ENCODE assay signal across 16 cellular contexts in the genomic region with DNA sequence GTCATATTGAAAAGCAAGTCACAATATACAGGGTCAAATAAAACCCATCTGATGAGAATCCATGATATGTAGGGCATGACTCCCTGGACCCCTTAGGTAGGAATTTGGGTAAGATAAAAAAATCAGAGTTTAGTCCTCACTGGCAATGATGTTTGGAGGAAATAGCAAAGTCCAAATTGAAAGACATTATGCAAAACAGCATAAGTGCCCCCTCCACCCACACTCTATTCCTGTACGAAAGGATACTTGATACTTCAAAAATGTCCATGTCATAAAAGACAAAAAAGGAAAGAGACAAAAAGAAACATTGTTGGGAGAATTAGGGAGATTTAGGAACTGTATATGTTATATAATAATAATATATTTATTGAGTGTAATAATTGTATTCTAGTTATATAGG.
DNase-seq lines count a peak whose midpoint lies in the region; ATAC-seq and TF ChIP-seq lines count a peak whose summit lies in the region.
"Had no signal": no experiment of that assay in that cellular context is flagged by ENCODE, and none has a peak within 500 bp of the region (broad histone marks: within the 10 kb centered on the region; RNA-seq: fewer than 3 reads in every experiment).

No MANE protein-coding gene starts in this region.

- H3K9ac ChIP-seq in HUES6 (ENCODE audit: low read length): no peak overlapping the region

- H3K27ac Mint-ChIP-seq in natural killer cell treated with Interleukin-12 subunit alpha and Interleukin-12 subunit beta and Interleukin-15 and Interleukin-18, amount 100 ng/mL, for 72 hours: peak overlapping the region; percentile 60 to 95
- no peak overlapping the region for H3K27ac Mint-ChIP-seq in natural killer cell
- H3K27ac Mint-ChIP-seq: B cell; CD4-positive, CD25-positive, alpha-beta regulatory T cell had no signal

- no peak overlapping the region for H2AFZ ChIP-seq in hepatocyte

- H3K4me2 ChIP-seq in hepatocyte: peak overlapping the region; percentile 41

- peaks cover 46% of the 10 kb centered on the region for H3K36me3 Mint-ChIP-seq in natural killer cell treated with Interleukin-12 subunit alpha and Interleukin-12 subunit beta and Interleukin-15 and Interleukin-18, amount 100 ng/mL, for 72 hours
- H3K36me3 Mint-ChIP-seq in natural killer cell: peaks cover 7% of the 10 kb centered on the region

- no peaks in the 10 kb centered on the region for H3K9me2 ChIP-seq in hepatocyte (replicated peaks; ENCODE audit: insufficient read depth)

- WGBS in hepatocyte (ENCODE audit: low lambda C conversion rate, missing lambda C conversion rate): 52% methylated on average over 1 of the region's 1 CpG

- no peak for DNase-seq in natural killer cell treated with Interleukin-12 subunit alpha and Interleukin-12 subunit beta and Interleukin-15 and Interleukin-18, amount 100 ng/mL, for 72 hours (ENCODE audit: low spot score)
- DNase-seq in natural killer cell (no peak), hepatocyte (ENCODE audit: low spot score) (no peak), iPS-NIHi11 (ENCODE audit: low spot score) (no peak)
- DNase-seq: CD4-positive, CD25-positive, alpha-beta regulatory T cell; DMS53; NCI-H187; NCI-H2171 treated with DMSO at 0.1 percent for 48 hours; NCI-H748 treated with DMSO at 0.1 percent for 48 hours; OCI-M1; SHP77 treated with DMSO at 0.1 percent for 48 hours had no signal

- ATAC-seq in natural killer cell treated with Interleukin-12 subunit alpha and Interleukin-12 subunit beta and Interleukin-15 and Interleukin-18, amount 100 ng/mL, for 72 hours: no peak
- no peak for ATAC-seq in natural killer cell
- no peak for ATAC-seq in HG02870 (IDR thresholded peaks at IDR 0.05; ENCODE audit: unreplicated experiment)
- ATAC-seq in HG03108 (IDR thresholded peaks at IDR 0.05; ENCODE audit: unreplicated experiment): no peak

- H3K9me3 ChIP-seq in HUES6 (ENCODE audit: control insufficient read depth, insufficient read depth, low read depth, low read length) (no peaks in the 10 kb centered on the region), hepatocyte (ENCODE audit: low read depth) (no peaks in the 10 kb centered on the region)
- H3K9me3 ChIP-seq: HAP-1 had no signal

- H3K4me1 Mint-ChIP-seq in natural killer cell treated with Interleukin-12 subunit alpha and Interleukin-12 subunit beta and Interleukin-15 and Interleukin-18, amount 100 ng/mL, for 72 hours (ENCODE audit: low read depth in 2 of 2): peaks cover 43 to 63% of the 10 kb centered on the region in 2 donors
- H3K4me1 Mint-ChIP-seq in natural killer cell: peaks cover 10 to 11% of the 10 kb centered on the region in 2 donors
- H3K4me1 Mint-ChIP-seq: B cell had no signal

- intact Hi-C loops in natural killer cell (cut with micrococcal nuclease): no loop called here

- peak overlapping the region; percentile 70; the same call in 1 of the 2 replicates for H3K27ac ChIP-seq in HUES6 (ENCODE audit: low read depth, low read length)
- H3K27ac ChIP-seq in hepatocyte: no peak overlapping the region

- H3K27me3 ChIP-seq in HUES6 (ENCODE audit: control insufficient read depth, insufficient read depth, low read length): no peaks in the 10 kb centered on the region
- H3K27me3 ChIP-seq in hepatocyte: no peaks in the 10 kb centered on the region

- peak overlapping the region; percentile 47 for H3K4me3 Mint-ChIP-seq in natural killer cell treated with Interleukin-12 subunit alpha and Interleukin-12 subunit beta and Interleukin-15 and Interleukin-18, amount 100 ng/mL, for 72 hours
- no peak overlapping the region for H3K4me3 Mint-ChIP-seq in natural killer cell
- H3K4me3 Mint-ChIP-seq: B cell; CD4-positive, CD25-positive, alpha-beta regulatory T cell had no signal

- no peak overlapping the region for H3K4me3 ChIP-seq in HUES6 (ENCODE audit: low read depth, low read length)
- no peak overlapping the region for H3K4me3 ChIP-seq in hepatocyte
- H3K4me3 ChIP-seq: HAP-1 had no signal

- H3K4me1 ChIP-seq in HUES6 (ENCODE audit: control insufficient read depth, insufficient read depth, low read length): peaks cover 8% of the 10 kb centered on the region
- H3K4me1 ChIP-seq in hepatocyte (ENCODE audit: insufficient read depth): no peaks in the 10 kb centered on the region

- H3K27me3 Mint-ChIP-seq in natural killer cell treated with Interleukin-12 subunit alpha and Interleukin-12 subunit beta and Interleukin-15 and Interleukin-18, amount 100 ng/mL, for 72 hours: no peaks in the 10 kb centered on the region
- no peaks in the 10 kb centered on the region for H3K27me3 Mint-ChIP-seq in natural killer cell (ENCODE audit: low read depth in 2 of 2)
- H3K27me3 Mint-ChIP-seq: B cell; CD4-positive, CD25-positive, alpha-beta regulatory T cell had no signal

- no peak for TF ChIP-seq CTCF in natural killer cell (IDR thresholded peaks at IDR 0.05)
- no peak for TF ChIP-seq CTCF in hepatocyte (IDR thresholded peaks at IDR 0.05; ENCODE audit: poor library complexity)

- H3K36me3 ChIP-seq in HUES6 (ENCODE audit: control insufficient read depth, insufficient read depth, low read length) (no peaks in the 10 kb centered on the region), hepatocyte (replicated peaks; ENCODE audit: insufficient read depth, low read depth) (no peaks in the 10 kb centered on the region)
- H3K36me3 ChIP-seq: HAP-1 had no signal

- H3K9me3 Mint-ChIP-seq in natural killer cell treated with Interleukin-12 subunit alpha and Interleukin-12 subunit beta and Interleukin-15 and Interleukin-18, amount 100 ng/mL, for 72 hours: peaks cover 3% of the 10 kb centered on the region
- H3K9me3 Mint-ChIP-seq in natural killer cell: no peaks in the 10 kb centered on the region

- H4K20me1 ChIP-seq in hepatocyte (ENCODE audit: insufficient read depth, poor library complexity, severe bottlenecking): no peaks in the 10 kb centered on the region

- H3K79me2 ChIP-seq in hepatocyte: no peaks in the 10 kb centered on the region

Comparison
In these comparisons a context has a peak if more than half of its experiments do, and no peak if none do; other contexts are left out.
1. H3K27ac Mint-ChIP-seq: peak in natural killer cell treated with Interleukin-12 subunit alpha and Interleukin-12 subunit beta and Interleukin-15 and Interleukin-18, amount 100 ng/mL, for 72 hours (2 of 2); none in natural killer cell (0 of 2).